In genomic region chr1:34083974-34084373, GRCh38 we compare ENCODE assay signal across 36 cellular contexts.
"Had no signal": no experiment of that assay in that cellular context is flagged by ENCODE, and none has a peak within 500 bp of the region (broad histone marks: within the 10 kb centered on the region; RNA-seq: fewer than 3 reads in every experiment).

No MANE protein-coding gene starts in this region.

- H3K4me3 Mint-ChIP-seq: activated B cell treated with CpG ODN at 0.5 μM for 24 hours; activated CD4-positive, alpha-beta memory T cell treated with anti-CD3 and anti-CD28 coated beads for 36 hours; activated CD8-positive, alpha-beta T cell treated with anti-CD3 and anti-CD28 coated beads for 36 hours; activated naive CD4-positive, alpha-beta T cell treated with anti-CD3 and anti-CD28 coated beads for 36 hours; activated naive CD8-positive, alpha-beta T cell treated with anti-CD3 and anti-CD28 coated beads for 36 hours; activated T-cell treated with anti-CD3 and anti-CD28 coated beads, Interleukin-2, amount 50 U/mL, for 4 hours; activated T-cell treated with anti-CD3 and anti-CD28 coated beads, Interleukin-2, amount 50 U/mL, for 72 hours; activated T-helper 1 cell treated with anti-CD3 and anti-CD28 coated beads, Interleukin-12 subunit alpha, Interleukin-12 subunit beta, Interleukin-2, Interleukin-4 antibody, amounts not matched to agents 30 ng/mL and 10 ng/mL and 1 ng/mL, durations not matched to agents 14 hours and 24 hours and 36 hours; activated T-helper 17 cell treated with anti-CD3 and anti-CD28 coated beads, Interleukin-2, amount 50 U/mL, for 72 hours; central memory CD8-positive, alpha-beta T cell; T-helper 1 cell treated with Interleukin-12 subunit alpha and Interleukin-12 subunit beta and Interleukin-4 antibody, amounts not matched to agents 30 μg/mL and 1 μg/mL, for 36 hours; T-helper 2 cell treated with Interferon-gamma antibody and Interleukin-4, amounts not matched to agents 5 μg/mL and 100 μg/mL, for 36 hours had no signal

- H3K4me3 ChIP-seq: adrenal gland, body of pancreas, breast epithelium had no signal

- H3K27me3 ChIP-seq: adrenal gland, body of pancreas, brain microvascular endothelial cell, breast epithelium had no signal

- H3K4me1 ChIP-seq: adrenal gland, body of pancreas, breast epithelium had no signal

- ATAC-seq: activated CD8-positive, alpha-beta T cell treated with anti-CD3 and anti-CD28 coated beads for 36 hours; activated naive CD4-positive, alpha-beta T cell treated with anti-CD3 and anti-CD28 coated beads, Interleukin-2, amount 50 U/mL, for 72 hours; activated T-cell treated with anti-CD3 and anti-CD28 coated beads, Interleukin-2, amount 50 U/mL, for 4 hours; activated T-cell treated with anti-CD3 and anti-CD28 coated beads, Interleukin-2, amount 50 U/mL, for 72 hours; activated T-helper 17 cell treated with anti-CD3 and anti-CD28 coated beads, Interleukin-2, amount 50 U/mL, for 72 hours; body of pancreas had no signal

- H3K36me3 Mint-ChIP-seq: activated CD4-positive, alpha-beta memory T cell treated with anti-CD3 and anti-CD28 coated beads for 36 hours; activated naive CD8-positive, alpha-beta T cell treated with anti-CD3 and anti-CD28 coated beads for 36 hours had no signal

- H3K9me3 Mint-ChIP-seq: T-helper 1 cell treated with Interleukin-12 subunit alpha and Interleukin-12 subunit beta and Interleukin-4 antibody, amounts not matched to agents 30 μg/mL and 1 μg/mL, for 36 hours; T-helper 2 cell treated with Interferon-gamma antibody and Interleukin-4, amounts not matched to agents 5 μg/mL and 100 μg/mL, for 36 hours had no signal

- DNase-seq: activated B cell treated with CpG ODN at 0.5 μM for 24 hours; activated CD4-positive, alpha-beta memory T cell treated with anti-CD3 and anti-CD28 coated beads for 36 hours; activated CD4-positive, alpha-beta T cell treated with anti-CD3 and anti-CD28 coated beads for 48 hours; activated CD4-positive, alpha-beta T cell treated with anti-CD3 and anti-CD28 coated beads, Interleukin-2, amount 50 U/mL, for 1 hour; activated CD4-positive, alpha-beta T cell treated with anti-CD3 and anti-CD28 coated beads, Interleukin-2, amount 50 U/mL, for 4 hours; activated CD4-positive, CD25-positive, alpha-beta regulatory T cell treated with anti-CD3 and anti-CD28 coated beads, Interleukin-2, amount 50 U/mL, for 72 hours; activated CD8-positive, alpha-beta memory T cell treated with anti-CD3 and anti-CD28 coated beads, Interleukin-2, amount 50 U/mL, for 4 hours; activated CD8-positive, alpha-beta T cell treated with anti-CD3 and anti-CD28 coated beads for 36 hours; activated effector memory CD4-positive, alpha-beta T cell treated with anti-CD3 and anti-CD28 coated beads, Interleukin-2, amount 50 U/mL, for 16 hours; activated gamma-delta T cell treated with Interleukin-2 at 50 U/mL for 16 hours; activated naive CD4-positive, alpha-beta T cell; activated naive CD4-positive, alpha-beta T cell treated with anti-CD3 and anti-CD28 coated beads for 36 hours; activated naive CD4-positive, alpha-beta T cell treated with anti-CD3 and anti-CD28 coated beads, Interleukin-2, amount 50 U/mL, for 16 hours; activated naive CD8-positive, alpha-beta T cell treated with anti-CD3 and anti-CD28 coated beads for 36 hours; activated T-cell treated with anti-CD3 and anti-CD28 coated beads for 4 hours; activated T-cell treated with anti-CD3 and anti-CD28 coated beads, Interleukin-2, amount 50 U/mL, for 1 hour; activated T-cell treated with anti-CD3 and anti-CD28 coated beads, Interleukin-2, amount 50 U/mL, for 4 hours; activated T-cell treated with anti-CD3 and anti-CD28 coated beads, Interleukin-2, amount 50 U/mL, for 72 hours; adrenal gland; amniotic stem cell; aorta; body of pancreas; brain microvascular endothelial cell; cerebellar nuclear complex; SW 1271; T-helper 1 cell; T-helper 2 cell; T-helper 9 cell had no signal

- H3K36me3 ChIP-seq: adrenal gland, brain microvascular endothelial cell, breast epithelium had no signal

- H3K27ac Mint-ChIP-seq: activated B cell treated with CpG ODN at 0.5 μM for 24 hours; activated CD4-positive, alpha-beta memory T cell treated with anti-CD3 and anti-CD28 coated beads for 36 hours; activated CD8-positive, alpha-beta T cell treated with anti-CD3 and anti-CD28 coated beads for 36 hours; activated naive CD4-positive, alpha-beta T cell treated with anti-CD3 and anti-CD28 coated beads for 36 hours; activated naive CD4-positive, alpha-beta T cell treated with anti-CD3 and anti-CD28 coated beads, Interleukin-2, amount 50 U/mL, for 72 hours; activated naive CD8-positive, alpha-beta T cell treated with anti-CD3 and anti-CD28 coated beads for 36 hours; activated T-cell treated with anti-CD3 and anti-CD28 coated beads, Interleukin-2, amount 50 U/mL, for 72 hours; activated T-helper 1 cell treated with anti-CD3 and anti-CD28 coated beads, Interleukin-12 subunit alpha, Interleukin-12 subunit beta, Interleukin-2, Interleukin-4 antibody, amounts not matched to agents 30 ng/mL and 10 ng/mL and 1 ng/mL, durations not matched to agents 14 hours and 24 hours and 36 hours; activated T-helper 17 cell treated with anti-CD3 and anti-CD28 coated beads, Interleukin-2, amount 50 U/mL, for 72 hours; T-helper 1 cell treated with Interleukin-12 subunit alpha and Interleukin-12 subunit beta and Interleukin-4 antibody, amounts not matched to agents 30 μg/mL and 1 μg/mL, for 36 hours; T-helper 2 cell treated with Interferon-gamma antibody and Interleukin-4, amounts not matched to agents 5 μg/mL and 100 μg/mL, for 36 hours had no signal

- H3K27me3 Mint-ChIP-seq: activated B cell treated with CpG ODN at 0.5 μM for 24 hours; activated naive CD8-positive, alpha-beta T cell treated with anti-CD3 and anti-CD28 coated beads for 36 hours; activated T-helper 17 cell treated with anti-CD3 and anti-CD28 coated beads, Interleukin-2, amount 50 U/mL, for 72 hours had no signal

- H3K9me3 ChIP-seq: adrenal gland, body of pancreas had no signal

- H3K27ac ChIP-seq: adrenal gland, body of pancreas, brain microvascular endothelial cell, breast epithelium, VCaP had no signal

- H3K4me1 Mint-ChIP-seq: activated B cell treated with CpG ODN at 0.5 μM for 24 hours; activated naive CD8-positive, alpha-beta T cell treated with anti-CD3 and anti-CD28 coated beads for 36 hours; activated T-helper 17 cell treated with anti-CD3 and anti-CD28 coated beads, Interleukin-2, amount 50 U/mL, for 72 hours; central memory CD8-positive, alpha-beta T cell had no signal
